In the genomic region with DNA sequence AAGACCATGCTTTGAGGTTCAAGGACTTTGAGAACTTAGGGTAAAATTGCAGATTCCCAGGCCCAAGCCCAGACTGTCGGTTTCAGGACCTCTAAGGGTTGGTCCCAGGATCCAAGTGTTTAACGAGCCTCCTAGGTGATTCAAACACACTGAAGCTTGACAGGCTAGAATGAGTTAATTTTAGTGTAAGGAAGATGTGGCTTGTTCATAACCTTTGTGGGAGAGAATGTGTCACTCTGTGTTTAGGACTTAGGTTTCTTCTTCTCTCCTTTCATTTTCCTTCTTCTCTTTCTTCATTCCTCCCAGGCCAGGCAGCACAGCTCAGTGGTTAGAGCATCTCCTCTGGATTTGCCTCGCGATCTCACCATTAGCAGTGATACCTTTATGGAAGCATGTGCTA, we compare ENCODE assay signal across 2 cellular contexts.
TF ChIP-seq lines count a peak whose summit lies in the region.

No MANE protein-coding gene starts in this region.

TF ChIP-seq in SK-N-SH, 30 proteins besides CTCF, POLR2A, EP300 and RAD21 (continued from another document):
- TF ChIP-seq, protein P1, sequence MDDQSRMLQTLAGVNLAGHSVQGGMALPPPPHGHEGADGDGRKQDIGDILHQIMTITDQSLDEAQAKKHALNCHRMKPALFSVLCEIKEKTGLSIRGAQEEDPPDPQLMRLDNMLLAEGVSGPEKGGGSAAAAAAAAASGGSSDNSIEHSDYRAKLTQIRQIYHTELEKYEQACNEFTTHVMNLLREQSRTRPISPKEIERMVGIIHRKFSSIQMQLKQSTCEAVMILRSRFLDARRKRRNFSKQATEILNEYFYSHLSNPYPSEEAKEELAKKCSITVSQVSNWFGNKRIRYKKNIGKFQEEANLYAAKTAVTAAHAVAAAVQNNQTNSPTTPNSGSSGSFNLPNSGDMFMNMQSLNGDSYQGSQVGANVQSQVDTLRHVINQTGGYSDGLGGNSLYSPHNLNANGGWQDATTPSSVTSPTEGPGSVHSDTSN (IDR thresholded peaks at IDR 0.05): no peak
- no peak for TF ChIP-seq ELF1 (IDR thresholded peaks at IDR 0.05)
- no peak for TF ChIP-seq FOXM1 (IDR thresholded peaks at IDR 0.05; ENCODE audit: low read depth)
- TF ChIP-seq, protein P2, sequence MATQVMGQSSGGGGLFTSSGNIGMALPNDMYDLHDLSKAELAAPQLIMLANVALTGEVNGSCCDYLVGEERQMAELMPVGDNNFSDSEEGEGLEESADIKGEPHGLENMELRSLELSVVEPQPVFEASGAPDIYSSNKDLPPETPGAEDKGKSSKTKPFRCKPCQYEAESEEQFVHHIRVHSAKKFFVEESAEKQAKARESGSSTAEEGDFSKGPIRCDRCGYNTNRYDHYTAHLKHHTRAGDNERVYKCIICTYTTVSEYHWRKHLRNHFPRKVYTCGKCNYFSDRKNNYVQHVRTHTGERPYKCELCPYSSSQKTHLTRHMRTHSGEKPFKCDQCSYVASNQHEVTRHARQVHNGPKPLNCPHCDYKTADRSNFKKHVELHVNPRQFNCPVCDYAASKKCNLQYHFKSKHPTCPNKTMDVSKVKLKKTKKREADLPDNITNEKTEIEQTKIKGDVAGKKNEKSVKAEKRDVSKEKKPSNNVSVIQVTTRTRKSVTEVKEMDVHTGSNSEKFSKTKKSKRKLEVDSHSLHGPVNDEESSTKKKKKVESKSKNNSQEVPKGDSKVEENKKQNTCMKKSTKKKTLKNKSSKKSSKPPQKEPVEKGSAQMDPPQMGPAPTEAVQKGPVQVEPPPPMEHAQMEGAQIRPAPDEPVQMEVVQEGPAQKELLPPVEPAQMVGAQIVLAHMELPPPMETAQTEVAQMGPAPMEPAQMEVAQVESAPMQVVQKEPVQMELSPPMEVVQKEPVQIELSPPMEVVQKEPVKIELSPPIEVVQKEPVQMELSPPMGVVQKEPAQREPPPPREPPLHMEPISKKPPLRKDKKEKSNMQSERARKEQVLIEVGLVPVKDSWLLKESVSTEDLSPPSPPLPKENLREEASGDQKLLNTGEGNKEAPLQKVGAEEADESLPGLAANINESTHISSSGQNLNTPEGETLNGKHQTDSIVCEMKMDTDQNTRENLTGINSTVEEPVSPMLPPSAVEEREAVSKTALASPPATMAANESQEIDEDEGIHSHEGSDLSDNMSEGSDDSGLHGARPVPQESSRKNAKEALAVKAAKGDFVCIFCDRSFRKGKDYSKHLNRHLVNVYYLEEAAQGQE (IDR thresholded peaks at IDR 0.05; ENCODE audit: low read depth, low read length): no peak
- TF ChIP-seq POLR2AphosphoS5 (IDR thresholded peaks at IDR 0.05; ENCODE audit: low read depth, low read length): no peak
- no peak for TF ChIP-seq SIN3A (IDR thresholded peaks at IDR 0.05; ENCODE audit: borderline replicate concordance, low read depth, low read length)
- TF ChIP-seq SMC3 (IDR thresholded peaks at IDR 0.05; ENCODE audit: low read depth, low read length): no peak
- no peak for TF ChIP-seq RXRA (IDR thresholded peaks at IDR 0.05; ENCODE audit: borderline replicate concordance, low read depth)
- no peak for TF ChIP-seq CHD2 (IDR thresholded peaks at IDR 0.05; ENCODE audit: low read length, partially characterized antibody)
- no peak for TF ChIP-seq MXI1 (IDR thresholded peaks at IDR 0.05; ENCODE audit: low read depth, low read length)

TF ChIP-seq in SK-N-SH treated with all-trans-retinoic acid at 6 μM for 48 hours, 23 proteins besides CTCF, POLR2A, EP300 and RAD21 (continued from another document):
- TF ChIP-seq, protein P3, sequence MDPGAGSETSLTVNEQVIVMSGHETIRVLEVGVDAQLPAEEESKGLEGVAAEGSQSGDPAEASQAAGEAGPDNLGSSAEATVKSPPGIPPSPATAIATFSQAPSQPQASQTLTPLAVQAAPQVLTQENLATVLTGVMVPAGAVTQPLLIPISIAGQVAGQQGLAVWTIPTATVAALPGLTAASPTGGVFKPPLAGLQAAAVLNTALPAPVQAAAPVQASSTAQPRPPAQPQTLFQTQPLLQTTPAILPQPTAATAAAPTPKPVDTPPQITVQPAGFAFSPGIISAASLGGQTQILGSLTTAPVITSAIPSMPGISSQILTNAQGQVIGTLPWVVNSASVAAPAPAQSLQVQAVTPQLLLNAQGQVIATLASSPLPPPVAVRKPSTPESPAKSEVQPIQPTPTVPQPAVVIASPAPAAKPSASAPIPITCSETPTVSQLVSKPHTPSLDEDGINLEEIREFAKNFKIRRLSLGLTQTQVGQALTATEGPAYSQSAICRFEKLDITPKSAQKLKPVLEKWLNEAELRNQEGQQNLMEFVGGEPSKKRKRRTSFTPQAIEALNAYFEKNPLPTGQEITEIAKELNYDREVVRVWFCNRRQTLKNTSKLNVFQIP (CRISPR knock-in tag; IDR thresholded peaks at IDR 0.05; ENCODE audit: borderline replicate concordance, low read depth): no peak
- TF ChIP-seq TOX (CRISPR knock-in tag; IDR thresholded peaks at IDR 0.05; ENCODE audit: borderline replicate concordance): no peak
- no peak for TF ChIP-seq TCF4 (CRISPR knock-in tag; IDR thresholded peaks at IDR 0.05; ENCODE audit: borderline replicate concordance)
- no peak for TF ChIP-seq ESRRG (CRISPR knock-in tag; IDR thresholded peaks at IDR 0.05)
- no peak for TF ChIP-seq SNAI2 (CRISPR knock-in tag; IDR thresholded peaks at IDR 0.05)
